ENCODE assay signal across 9 cellular contexts in the genomic region with DNA sequence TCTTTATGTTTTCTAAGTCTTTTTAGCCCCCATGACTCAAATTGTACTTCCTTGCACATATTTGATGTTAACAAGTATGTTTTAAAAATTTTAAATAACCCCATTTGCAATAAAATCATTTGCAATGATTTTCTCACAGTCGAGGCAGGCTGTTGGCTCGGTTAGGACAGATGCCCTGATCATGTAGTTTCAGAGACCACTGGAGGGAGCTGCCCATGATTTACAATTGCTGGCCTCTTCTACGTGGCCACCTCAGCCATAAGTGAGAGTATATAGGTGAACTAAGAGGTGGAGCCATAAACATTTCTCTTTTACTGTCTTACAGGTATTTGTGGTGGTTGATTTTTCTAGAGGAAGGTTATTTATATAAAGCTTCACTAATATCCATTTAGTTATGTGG. TPM values are rescaled to one million over a fixed set of nuclear protein-coding genes. Genes with fewer than 3 reads are reported as not detected.
DNase-seq lines count a peak whose midpoint lies in the region; ATAC-seq, FAIRE-seq and TF ChIP-seq lines count a peak whose summit lies in the region.
"Had no signal": no experiment of that assay in that cellular context is flagged by ENCODE, and none has a peak within 500 bp of the region (broad histone marks: within the 10 kb centered on the region; RNA-seq: fewer than 3 reads in every experiment).

No MANE protein-coding gene starts in this region.

- no peak for TF ChIP-seq POLR2A in HCT116 (IDR thresholded peaks at IDR 0.05; ENCODE audit: borderline replicate concordance, extremely low read depth, insufficient read depth, insufficient read length)
- TF ChIP-seq POLR2A in sigmoid colon (IDR thresholded peaks at IDR 0.05) = no peak

- H3K4me1 ChIP-seq in HCT116 (ENCODE audit: control insufficient read depth in 1 of 2, insufficient read depth in 2 of 2, low read length in 2 of 2) (peaks cover 22 to 33% of the 10 kb centered on the region in 2 experiments), SJCRH30 (peaks cover 38% of the 10 kb centered on the region), fibroblast of lung (ENCODE audit: control insufficient read depth, extremely low read depth, insufficient read depth, low read length) (peaks cover 6% of the 10 kb centered on the region), sigmoid colon (peaks cover 0 to 43% (median 25%) of the 10 kb centered on the region in 4 donors)

- TF ChIP-seq CTCF in HCT116 (IDR thresholded peaks at IDR 0.05 in 2 of 3, conservative IDR thresholded peaks at IDR 0.05 in 1 of 3; ENCODE audit: borderline replicate concordance in 1 of 3, insufficient read depth in 1 of 3, low read depth in 2 of 3, low read length in 2 of 3) (peak in 1 of 3 experiments; percentile 16; a peak in 1 of 6 replicates), fibroblast of lung (conservative IDR thresholded peaks at IDR 0.05 in 1 of 2, IDR thresholded peaks at IDR 0.05 in 1 of 2; ENCODE audit: low read depth in 1 of 2, low read length in 2 of 2) (peak; percentile 7 to 10), sigmoid colon (IDR thresholded peaks at IDR 0.05) (no peak), GM20000 (IDR thresholded peaks at IDR 0.05; ENCODE audit: extremely low read depth, missing control alignments) (no peak)

- intact Hi-C loops in HCT116 (cut with micrococcal nuclease) = loop anchor here (5.0 to 10.0 kb wide), 2 partner anchors 388 to 760 kb away; no protein-coding TSS in a partner anchor
- intact Hi-C loops in sigmoid colon (cut with DNase I) = loop anchor here (5.0 to 10.0 kb wide), 7 partner anchors 145 to 515 kb away; partner anchors contain the start of genes COPS2 and FGF7

- ATAC-seq in HCT116 = no peak
- no peak for ATAC-seq in GM21390 (IDR thresholded peaks at IDR 0.05; ENCODE audit: unreplicated experiment)

- H3K9ac ChIP-seq in HCT116 (ENCODE audit: low read length) = no peak overlapping the region
- H3K9ac ChIP-seq in fibroblast of lung (ENCODE audit: insufficient read depth, low read length) = no peak overlapping the region

- CTCF ChIA-PET in HCT116 (lab: Charles Lee) = no interaction called here

- WGBS in sigmoid colon, 2 donors = 86 to 90% methylated on average over 3 of the region's 3 CpGs

- H3K27ac ChIP-seq in HCT116 (ENCODE audit: low read depth, low read length) (no peak overlapping the region), SJCRH30 (peak overlapping the region; percentile 98), fibroblast of lung (ENCODE audit: insufficient read depth, low read length) (peak overlapping the region; percentile 1), sigmoid colon (peak overlapping the region in 3 of 4 donors; percentile 91 to 94 (median 93))

- H3K4me3 ChIP-seq in HCT116 (replicated peaks in 1 of 2; ENCODE audit: low read depth in 1 of 2, low read length in 2 of 2) (no peak overlapping the region; a peak in 1 of 4 replicates), SJCRH30 (no peak overlapping the region), fibroblast of lung (replicated peaks in 1 of 4; ENCODE audit: control extremely low read depth in 1 of 4, insufficient read depth in 1 of 4, low read depth in 3 of 4, low read length in 4 of 4) (peak overlapping the region in 3 of 4 experiments; percentile 14 to 92 (median 77)), sigmoid colon (peak overlapping the region in 1 of 4 donors; percentile 71)

- H3K4me2 ChIP-seq in HCT116 (ENCODE audit: low read length) (peak overlapping the region; percentile 78; the same call in 1 of the 2 replicates), fibroblast of lung (ENCODE audit: extremely low read depth, insufficient read depth, low read length) (peak overlapping the region; percentile 95)

- H4K20me1 ChIP-seq in HCT116 (ENCODE audit: insufficient read depth) (no peaks in the 10 kb centered on the region), fibroblast of lung (ENCODE audit: control insufficient read depth, extremely low read depth, insufficient read depth, low read length) (no peaks in the 10 kb centered on the region)

- DNase-seq in HCT116 (ENCODE audit: low read depth, low spot score) = no peak
- peak in 1 of 2 experiments; percentile 50 for DNase-seq in SJCRH30
- DNase-seq in fibroblast of lung (ENCODE audit: low read depth in 2 of 2) = peak in 1 of 2 donors; percentile 29
- DNase-seq in sigmoid colon = no peak
- no peak for DNase-seq in GM20000 (ENCODE audit: low spot score)
- DNase-seq in HTR-8/SVneo (ENCODE audit: insufficient read length, low spot score) = no peak
- DNase-seq: activated naive CD4-positive, alpha-beta T cell treated with anti-CD3 and anti-CD28 coated beads for 36 hours; NCI-H2107 had no signal

- no peak for FAIRE-seq in HTR-8/SVneo (lab: Jason Lieb, UNC)

- H2AFZ ChIP-seq in HCT116 (ENCODE audit: low read depth, low read length, poor library complexity, severe bottlenecking) = no peak overlapping the region
- H2AFZ ChIP-seq in fibroblast of lung (ENCODE audit: low read length) = no peak overlapping the region

- H3K27me3 ChIP-seq in HCT116 (ENCODE audit: insufficient read depth, low read length) (no peaks in the 10 kb centered on the region), SJCRH30 (no peaks in the 10 kb centered on the region), fibroblast of lung (ENCODE audit: control insufficient read depth, insufficient read depth, low read length) (no peaks in the 10 kb centered on the region), sigmoid colon (no peaks in the 10 kb centered on the region)

- H3K36me3 ChIP-seq in HCT116 (ENCODE audit: control insufficient read depth in 1 of 2, insufficient read depth in 2 of 2, low read length in 2 of 2) (peaks cover 6 to 28% of the 10 kb centered on the region in 2 experiments; a peak in 3 of 4 replicates), SJCRH30 (peaks cover 27% of the 10 kb centered on the region), fibroblast of lung (ENCODE audit: control insufficient read depth, insufficient read depth, low read length) (no peaks in the 10 kb centered on the region), sigmoid colon (peaks cover 5 to 25% (median 8%) of the 10 kb centered on the region in 4 donors)

- TF ChIP-seq EP300 in sigmoid colon (IDR thresholded peaks at IDR 0.05) = no peak

- no peak for TF ChIP-seq RAD21 in HCT116 (IDR thresholded peaks at IDR 0.05; ENCODE audit: low read depth)

- H3K9me3 ChIP-seq in HCT116 (ENCODE audit: control insufficient read depth in 1 of 2, insufficient read depth in 1 of 2, low read depth in 1 of 2, low read length in 2 of 2) (peaks cover 8 to 9% of the 10 kb centered on the region in 2 experiments; a peak in 2 of 4 replicates), SJCRH30 (replicated peaks) (peaks cover 14% of the 10 kb centered on the region), fibroblast of lung (ENCODE audit: control insufficient read depth, insufficient read depth, low read depth, low read length) (peaks cover 4% of the 10 kb centered on the region), sigmoid colon (peaks cover 0 to 8% (median 1%) of the 10 kb centered on the region in 4 donors)

- BruUV-seq in HCT116 (replicated peaks; lab: Mats Ljungman, UMichigan) = no TSS peak

- no peaks in the 10 kb centered on the region for H3K9me2 ChIP-seq in HCT116 (ENCODE audit: insufficient read depth)

- RAD21 ChIA-PET in HCT116 (lab: Charles Lee; ENCODE audit: low non-redundant PET in 1 of 2, low total read pairs in 2 of 2, uncharacterized antibody in 2 of 2, unreplicated experiment in 2 of 2) = no interaction called here

- POLR2A ChIA-PET in HCT116 (lab: Charles Lee) = no interaction called here

- peaks cover 60% of the 10 kb centered on the region for H3K79me2 ChIP-seq in HCT116 (ENCODE audit: insufficient read depth, low read length)
- peaks cover 42% of the 10 kb centered on the region for H3K79me2 ChIP-seq in fibroblast of lung (ENCODE audit: control insufficient read depth, insufficient read depth, low read length)

TF ChIP-seq in HCT116, 20 proteins besides CTCF, POLR2A, EP300 and RAD21 (continues in another document):
- TF ChIP-seq FOSL1 (IDR thresholded peaks at IDR 0.05; ENCODE audit: low read depth) = no peak
- TF ChIP-seq ZFX (IDR thresholded peaks at IDR 0.05) = no peak
- no peak for TF ChIP-seq SRF (IDR thresholded peaks at IDR 0.05; ENCODE audit: low read depth)
- no peak for TF ChIP-seq EGR1 (IDR thresholded peaks at IDR 0.05; ENCODE audit: low read depth)
- TF ChIP-seq YY1 (IDR thresholded peaks at IDR 0.05; ENCODE audit: extremely low read depth, insufficient replicate concordance, low read depth, low read length) = no peak
- TF ChIP-seq, protein P1, sequence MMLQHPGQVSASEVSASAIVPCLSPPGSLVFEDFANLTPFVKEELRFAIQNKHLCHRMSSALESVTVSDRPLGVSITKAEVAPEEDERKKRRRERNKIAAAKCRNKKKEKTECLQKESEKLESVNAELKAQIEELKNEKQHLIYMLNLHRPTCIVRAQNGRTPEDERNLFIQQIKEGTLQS (IDR thresholded peaks at IDR 0.05) = no peak
- TF ChIP-seq ZNF274 (IDR thresholded peaks at IDR 0.05; ENCODE audit: low read depth, low read length) = no peak
- no peak for TF ChIP-seq SP1 (IDR thresholded peaks at IDR 0.05; ENCODE audit: low read depth)
- TF ChIP-seq, protein P2, sequence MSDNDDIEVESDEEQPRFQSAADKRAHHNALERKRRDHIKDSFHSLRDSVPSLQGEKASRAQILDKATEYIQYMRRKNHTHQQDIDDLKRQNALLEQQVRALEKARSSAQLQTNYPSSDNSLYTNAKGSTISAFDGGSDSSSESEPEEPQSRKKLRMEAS (IDR thresholded peaks at IDR 0.05) = no peak
- no peak for TF ChIP-seq ELF1 (IDR thresholded peaks at IDR 0.05; ENCODE audit: borderline replicate concordance, low read depth)
- no peak for TF ChIP-seq POLR2AphosphoS5 (IDR thresholded peaks at IDR 0.05; ENCODE audit: low read depth, low read length)
- TF ChIP-seq JUND (IDR thresholded peaks at IDR 0.05) = no peak

RNA-seq across cellular contexts. Expression of gene DTWD1, which starts 1.7 kb away (rescaled TPM):
- 34.5 TPM for total RNA-seq in HCT116 (2021; ENCODE audit: unreplicated experiment)
- polyA plus RNA-seq in HCT116 (2012) = 9.6 and 16.4 TPM in 2 replicates
- 32.0 and 32.6 TPM in 2 replicates for total RNA-seq in SJCRH30 (2014; rRNA removed; shearing (Covaris generic))
- total RNA-seq in fibroblast of lung = 68.8 and 156 TPM in 2 replicates
- polyA plus RNA-seq in fibroblast of lung = 43.0 and 61.8 TPM in 2 replicates
- 39.1 and 46.1 TPM in 2 replicates for polyA plus RNA-seq in fibroblast of lung (2012)
- polyA minus RNA-seq in fibroblast of lung (ENCODE audit: low replicate concordance) = 1.3 and 1.8 TPM in 2 replicates
- 10 to 100 TPM; 22.7 to 39.8 (median 33.7) TPM for total RNA-seq in sigmoid colon
- polyA plus RNA-seq in sigmoid colon = 10 to 100 TPM; 10.6 to 16.2 (median 10.7) TPM

RNA-seq across cellular contexts. Expression of gene FAM227B, which starts 1.9 kb away (rescaled TPM):
- total RNA-seq in HCT116 (2021; ENCODE audit: unreplicated experiment) = 6.9 TPM
- polyA plus RNA-seq in HCT116 (2012) = 4.9 and 5.1 TPM in 2 replicates
- 8.5 and 9.7 TPM in 2 replicates for total RNA-seq in SJCRH30 (2014; rRNA removed; shearing (Covaris generic))
- 5.4 and 9.7 TPM in 2 replicates for total RNA-seq in fibroblast of lung
- 2.7 and 2.9 TPM in 2 replicates for polyA plus RNA-seq in fibroblast of lung
- 3.1 and 3.2 TPM in 2 replicates for polyA plus RNA-seq in fibroblast of lung (2012)
- polyA minus RNA-seq in fibroblast of lung (ENCODE audit: low replicate concordance) = 1.6 TPM in 1 of 2 replicates, not detected in the other
- total RNA-seq in sigmoid colon = 10 to 100 TPM; 11.1 to 21.1 (median 15.0) TPM
- 1 to 10 TPM; 1.8 to 4.8 (median 2.9) TPM for polyA plus RNA-seq in sigmoid colon

Comparison
In these comparisons a context has a peak if more than half of its experiments do, and no peak if none do; other contexts are left out.
1. H3K4me3 ChIP-seq: peak in fibroblast of lung (3 of 4); none in HCT116 (0 of 2) and SJCRH30 (single experiment).
2. CTCF ChIP-seq: peak in fibroblast of lung (2 of 2); none in sigmoid colon (0 of 4) and GM20000 (single experiment).